Comparison of ENCODE assay signal across 7 cellular contexts in genomic region chr13:99085846-99086148, GRCh38.
DNase-seq lines count a peak whose midpoint lies in the region; ATAC-seq and TF ChIP-seq lines count a peak whose summit lies in the region.

No MANE protein-coding gene starts in this region.

- peaks cover 57% of the 10 kb centered on the region for H3K27me3 ChIP-seq in iPS-20b (ENCODE audit: insufficient read depth, low read length)

- ATAC-seq in stimulated activated naive CD8-positive, alpha-beta T cell treated with anti-CD3 and anti-CD28 coated beads, Interleukin-15, amount 100 ng/mL, for 72 hours = no peak
- ATAC-seq in HG03196 (IDR thresholded peaks at IDR 0.05; ENCODE audit: unreplicated experiment) = no peak

- H3K9me3 ChIP-seq in iPS-20b (ENCODE audit: insufficient read depth, low read depth, low read length) = no peaks in the 10 kb centered on the region

- H3K36me3 Mint-ChIP-seq in HFFc6 (ENCODE audit: low read depth) = no peaks in the 10 kb centered on the region
- H3K36me3 Mint-ChIP-seq in activated T-helper 1 cell treated with anti-CD3 and anti-CD28 coated beads, Interleukin-12 subunit alpha, Interleukin-12 subunit beta, Interleukin-2, Interleukin-4 antibody, amounts not matched to agents 30 ng/mL and 10 ng/mL and 1 ng/mL, durations not matched to agents 14 hours and 24 hours and 36 hours (ENCODE audit: low read depth) = no peaks in the 10 kb centered on the region

- H3K4me3 Mint-ChIP-seq in HFFc6 = peak overlapping the region; percentile 73
- peak overlapping the region; percentile 81 for H3K4me3 Mint-ChIP-seq in activated T-helper 1 cell treated with anti-CD3 and anti-CD28 coated beads, Interleukin-12 subunit alpha, Interleukin-12 subunit beta, Interleukin-2, Interleukin-4 antibody, amounts not matched to agents 30 ng/mL and 10 ng/mL and 1 ng/mL, durations not matched to agents 14 hours and 24 hours and 36 hours
- peak overlapping the region; percentile 80 to 88 for H3K4me3 Mint-ChIP-seq in stimulated activated naive CD8-positive, alpha-beta T cell treated with anti-CD3 and anti-CD28 coated beads, Interleukin-15, amount 100 ng/mL, for 72 hours

- no peaks in the 10 kb centered on the region for H3K36me3 ChIP-seq in iPS-20b (ENCODE audit: insufficient read depth, low read depth, low read length)

- no peak overlapping the region for H3K27ac Mint-ChIP-seq in HFFc6
- peak overlapping the region; percentile 44 for H3K27ac Mint-ChIP-seq in activated T-helper 1 cell treated with anti-CD3 and anti-CD28 coated beads, Interleukin-12 subunit alpha, Interleukin-12 subunit beta, Interleukin-2, Interleukin-4 antibody, amounts not matched to agents 30 ng/mL and 10 ng/mL and 1 ng/mL, durations not matched to agents 14 hours and 24 hours and 36 hours
- H3K27ac Mint-ChIP-seq in stimulated activated naive CD8-positive, alpha-beta T cell treated with anti-CD3 and anti-CD28 coated beads, Interleukin-15, amount 100 ng/mL, for 72 hours = peak overlapping the region in 1 of 2 donors; percentile 69

- no peaks in the 10 kb centered on the region for H3K9me3 Mint-ChIP-seq in HFFc6
- no peaks in the 10 kb centered on the region for H3K9me3 Mint-ChIP-seq in activated T-helper 1 cell treated with anti-CD3 and anti-CD28 coated beads, Interleukin-12 subunit alpha, Interleukin-12 subunit beta, Interleukin-2, Interleukin-4 antibody, amounts not matched to agents 30 ng/mL and 10 ng/mL and 1 ng/mL, durations not matched to agents 14 hours and 24 hours and 36 hours
- H3K9me3 Mint-ChIP-seq in stimulated activated naive CD8-positive, alpha-beta T cell treated with anti-CD3 and anti-CD28 coated beads, Interleukin-15, amount 100 ng/mL, for 72 hours = no peaks in the 10 kb centered on the region

- H3K4me3 ChIP-seq in iPS-20b (ENCODE audit: low read length) = peak overlapping the region; percentile 80

- H3K27ac ChIP-seq in iPS-20b (ENCODE audit: low read length) = no peak overlapping the region

- DNase-seq in HFFc6 = no peak
- no peak for DNase-seq in activated T-helper 1 cell treated with anti-CD3 and anti-CD28 coated beads, Interleukin-12 subunit alpha, Interleukin-12 subunit beta, Interleukin-2, Interleukin-4 antibody, amounts not matched to agents 30 ng/mL and 10 ng/mL and 1 ng/mL, durations not matched to agents 14 hours and 24 hours and 36 hours (ENCODE audit: low spot score)
- no peak for DNase-seq in stimulated activated naive CD8-positive, alpha-beta T cell treated with anti-CD3 and anti-CD28 coated beads, Interleukin-15, amount 100 ng/mL, for 72 hours
- no peak for DNase-seq in NCI-H510A treated with DMSO at 0.1 percent for 48 hours (lab: John Stamatoyannopoulos, UW)
- DNase-seq in NCI-H2081 treated with DMSO at 0.1 percent for 48 hours (lab: John Stamatoyannopoulos, UW) = no peak

- H3K4me1 ChIP-seq in iPS-20b (ENCODE audit: insufficient read depth, low read length) = no peaks in the 10 kb centered on the region

- H3K27me3 Mint-ChIP-seq in HFFc6 (ENCODE audit: insufficient read depth) = peaks cover 8% of the 10 kb centered on the region
- H3K27me3 Mint-ChIP-seq in activated T-helper 1 cell treated with anti-CD3 and anti-CD28 coated beads, Interleukin-12 subunit alpha, Interleukin-12 subunit beta, Interleukin-2, Interleukin-4 antibody, amounts not matched to agents 30 ng/mL and 10 ng/mL and 1 ng/mL, durations not matched to agents 14 hours and 24 hours and 36 hours (ENCODE audit: insufficient read depth) = peaks cover 2% of the 10 kb centered on the region
- H3K27me3 Mint-ChIP-seq in stimulated activated naive CD8-positive, alpha-beta T cell treated with anti-CD3 and anti-CD28 coated beads, Interleukin-15, amount 100 ng/mL, for 72 hours = no peaks in the 10 kb centered on the region

- intact Hi-C loops in activated T-helper 1 cell treated with anti-CD3 and anti-CD28 coated beads, Interleukin-12 subunit alpha, Interleukin-12 subunit beta, Interleukin-2, Interleukin-4 antibody, amounts not matched to agents 30 ng/mL and 10 ng/mL and 1 ng/mL, durations not matched to agents 14 hours and 24 hours and 36 hours (cut with micrococcal nuclease) = loop anchor here (2.0 to 10.0 kb wide), 16 partner anchors 15 to 1653 kb away; partner anchors contain the start of genes CLYBL, GPR18, GPR183 and RAP2A

- no peak for TF ChIP-seq CTCF in HFFc6 (IDR thresholded peaks at IDR 0.05)

- peaks cover 19% of the 10 kb centered on the region for H3K4me1 Mint-ChIP-seq in HFFc6 (ENCODE audit: low read depth)
- H3K4me1 Mint-ChIP-seq in activated T-helper 1 cell treated with anti-CD3 and anti-CD28 coated beads, Interleukin-12 subunit alpha, Interleukin-12 subunit beta, Interleukin-2, Interleukin-4 antibody, amounts not matched to agents 30 ng/mL and 10 ng/mL and 1 ng/mL, durations not matched to agents 14 hours and 24 hours and 36 hours (ENCODE audit: low read depth) = peaks cover 39% of the 10 kb centered on the region
- H3K4me1 Mint-ChIP-seq in stimulated activated naive CD8-positive, alpha-beta T cell treated with anti-CD3 and anti-CD28 coated beads, Interleukin-15, amount 100 ng/mL, for 72 hours = peaks cover 35% of the 10 kb centered on the region

- H3K9ac ChIP-seq in iPS-20b (ENCODE audit: low read depth, low read length) = no peak overlapping the region
